In the genomic region with DNA sequence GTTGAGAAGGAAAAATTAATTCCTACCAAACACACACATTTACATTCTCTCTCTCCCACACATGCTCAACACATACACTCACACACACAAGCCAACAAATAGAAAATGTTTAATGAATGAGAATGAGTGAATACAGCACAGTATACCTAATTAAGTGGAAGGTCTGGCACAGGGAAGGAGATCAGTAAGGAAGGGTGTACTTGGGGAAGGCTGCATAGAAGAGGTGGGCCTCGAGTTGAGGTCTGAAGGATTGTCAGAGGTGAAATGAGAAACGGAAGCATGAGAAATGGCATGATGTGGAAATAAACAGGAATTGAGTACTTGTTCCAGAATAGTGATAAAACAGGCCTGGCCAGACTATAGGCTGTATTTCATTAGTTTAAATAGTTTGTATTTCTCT, we compare ENCODE assay signal across 13 cellular contexts.
"Had no signal": no experiment of that assay in that cellular context is flagged by ENCODE, and none has a peak within 500 bp of the region (broad histone marks: within the 10 kb centered on the region; RNA-seq: fewer than 3 reads in every experiment).

No MANE protein-coding gene starts in this region.

- H3K36me3 ChIP-seq: breast epithelium, neural progenitor cell, pancreas, sigmoid colon had no signal

- DNase-seq: activated CD4-positive, alpha-beta memory T cell treated with anti-CD3 and anti-CD28 coated beads for 36 hours; activated gamma-delta T cell treated with Interleukin-2 at 50 U/mL for 16 hours; aorta; cerebellar nuclear complex; effector memory CD8-positive, alpha-beta T cell; head of caudate nucleus; pancreas; sigmoid colon; stimulated activated naive CD8-positive, alpha-beta T cell treated with anti-CD3 and anti-CD28 coated beads, Interleukin-15, amount 100 ng/mL, for 72 hours had no signal

- H3K9me3 Mint-ChIP-seq: activated CD4-positive, alpha-beta memory T cell treated with anti-CD3 and anti-CD28 coated beads for 36 hours; effector memory CD8-positive, alpha-beta T cell; neural progenitor cell; type B pancreatic cell had no signal

- H3K27me3 Mint-ChIP-seq: activated CD4-positive, alpha-beta memory T cell treated with anti-CD3 and anti-CD28 coated beads for 36 hours; effector memory CD8-positive, alpha-beta T cell; stimulated activated naive CD8-positive, alpha-beta T cell treated with anti-CD3 and anti-CD28 coated beads, Interleukin-15, amount 100 ng/mL, for 72 hours; type B pancreatic cell had no signal

- H3K4me2 ChIP-seq: neural progenitor cell had no signal

- H3K36me3 Mint-ChIP-seq: activated CD4-positive, alpha-beta memory T cell treated with anti-CD3 and anti-CD28 coated beads for 36 hours; mesothelial cell of epicardium; neural progenitor cell; type B pancreatic cell had no signal

- H3K4me3 ChIP-seq: breast epithelium, neural progenitor cell, pancreas, sigmoid colon had no signal

- H3K4me3 Mint-ChIP-seq: activated CD4-positive, alpha-beta memory T cell treated with anti-CD3 and anti-CD28 coated beads for 36 hours; mesothelial cell of epicardium; neural progenitor cell; stimulated activated naive CD8-positive, alpha-beta T cell treated with anti-CD3 and anti-CD28 coated beads, Interleukin-15, amount 100 ng/mL, for 72 hours; type B pancreatic cell had no signal

- H2AFZ ChIP-seq: neural progenitor cell had no signal

- H3K27ac Mint-ChIP-seq: activated CD4-positive, alpha-beta memory T cell treated with anti-CD3 and anti-CD28 coated beads for 36 hours; mesothelial cell of epicardium; neural progenitor cell; type B pancreatic cell had no signal

- H3K4me1 ChIP-seq: breast epithelium, neural progenitor cell, pancreas had no signal

- H3K27ac ChIP-seq: breast epithelium, neural progenitor cell, pancreas, sigmoid colon had no signal

- H3K9me3 ChIP-seq: breast epithelium, pancreas, sigmoid colon had no signal

- H3K9ac ChIP-seq: neural progenitor cell had no signal

- H3K27me3 ChIP-seq: breast epithelium, neural progenitor cell, pancreas, sigmoid colon had no signal

- ATAC-seq: pancreas had no signal
